ENCODE assay signal across 35 cellular contexts in the genomic region with DNA sequence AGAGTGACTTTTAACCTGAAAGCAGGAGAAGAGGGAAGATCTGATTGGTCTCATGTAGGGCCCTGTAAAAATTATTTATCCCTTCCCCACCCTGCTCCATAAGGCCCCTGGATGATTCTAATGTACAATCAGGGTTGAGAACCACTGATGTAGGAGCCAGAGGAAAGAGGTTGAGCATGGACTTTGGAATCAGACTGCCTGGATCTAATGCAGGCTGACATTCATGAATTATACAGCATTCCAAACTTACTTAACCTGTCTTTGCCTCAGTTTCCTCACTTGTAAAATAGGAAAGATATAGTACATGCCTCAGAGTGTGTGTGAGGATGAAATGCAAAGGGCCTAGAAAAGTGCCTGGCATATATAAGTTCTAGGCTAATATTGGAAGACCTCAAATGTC.
"Had no signal": no experiment of that assay in that cellular context is flagged by ENCODE, and none has a peak within 500 bp of the region (broad histone marks: within the 10 kb centered on the region; RNA-seq: fewer than 3 reads in every experiment).

No MANE protein-coding gene starts in this region.

- H3K4me3 Mint-ChIP-seq: activated CD4-positive, alpha-beta memory T cell treated with anti-CD3 and anti-CD28 coated beads for 36 hours; activated CD4-positive, alpha-beta T cell treated with anti-CD3 and anti-CD28 coated beads, Interleukin-2, amount 10 ng/mL, durations not matched to agents 24 days and 14 days; activated CD8-positive, alpha-beta T cell treated with anti-CD3 and anti-CD28 coated beads for 36 hours; activated naive CD4-positive, alpha-beta T cell treated with anti-CD3 and anti-CD28 coated beads, Interleukin-2, amount 10 ng/mL, durations not matched to agents 7 days and 5 days; activated naive CD4-positive, alpha-beta T cell treated with anti-CD3 and anti-CD28 coated beads, Interleukin-2, amount 50 U/mL, for 24 hours; activated naive CD8-positive, alpha-beta T cell; activated naive CD8-positive, alpha-beta T cell treated with anti-CD3 and anti-CD28 coated beads, Interleukin-2, amount 10 ng/mL, durations not matched to agents 7 days and 5 days; activated naive CD8-positive, alpha-beta T cell treated with anti-CD3 and anti-CD28 coated beads, Interleukin-2, amount 50 U/mL, for 24 hours; activated T-cell treated with anti-CD3 and anti-CD28 coated beads, Interleukin-2, amount 50 U/mL, for 24 hours; brain; central memory CD8-positive, alpha-beta T cell; T-helper 1 cell treated with Interleukin-12 subunit alpha and Interleukin-12 subunit beta and Interleukin-4 antibody, amounts not matched to agents 30 μg/mL and 1 μg/mL, for 36 hours; T-helper 2 cell treated with Interferon-gamma antibody and Interleukin-4, amounts not matched to agents 5 μg/mL and 100 μg/mL, for 36 hours; WTC11 had no signal

- H3K27ac Mint-ChIP-seq: activated CD4-positive, alpha-beta memory T cell treated with anti-CD3 and anti-CD28 coated beads for 36 hours; activated CD4-positive, alpha-beta T cell treated with anti-CD3 and anti-CD28 coated beads, Interleukin-2, amount 10 ng/mL, durations not matched to agents 24 days and 14 days; activated CD8-positive, alpha-beta T cell treated with anti-CD3 and anti-CD28 coated beads for 36 hours; activated naive CD4-positive, alpha-beta T cell treated with anti-CD3 and anti-CD28 coated beads, Interleukin-2, amount 10 ng/mL, durations not matched to agents 7 days and 5 days; activated naive CD8-positive, alpha-beta T cell; activated naive CD8-positive, alpha-beta T cell treated with anti-CD3 and anti-CD28 coated beads, Interleukin-2, amount 10 ng/mL, durations not matched to agents 7 days and 5 days; activated naive CD8-positive, alpha-beta T cell treated with anti-CD3 and anti-CD28 coated beads, Interleukin-2, amount 50 U/mL, for 24 hours; activated T-cell treated with anti-CD3 and anti-CD28 coated beads, Interleukin-2, amount 50 U/mL, for 24 hours; activated T-helper 2 cell treated with anti-CD3 and anti-CD28 coated beads, Interferon-gamma antibody, Interleukin-2, Interleukin-4, amounts not matched to agents 10 μg/mL and 5 μg/mL and 100 μg/mL, durations not matched to agents 14 hours and 24 hours and 36 hours; brain; T-helper 1 cell treated with Interleukin-12 subunit alpha and Interleukin-12 subunit beta and Interleukin-4 antibody, amounts not matched to agents 30 μg/mL and 1 μg/mL, for 36 hours; T-helper 2 cell treated with Interferon-gamma antibody and Interleukin-4, amounts not matched to agents 5 μg/mL and 100 μg/mL, for 36 hours; WTC11 had no signal

- H3K36me3 Mint-ChIP-seq: activated CD4-positive, alpha-beta memory T cell treated with anti-CD3 and anti-CD28 coated beads for 36 hours; activated naive CD4-positive, alpha-beta T cell treated with anti-CD3 and anti-CD28 coated beads, Interleukin-2, amount 50 U/mL, for 24 hours; activated naive CD8-positive, alpha-beta T cell; brain; WTC11 had no signal

- ATAC-seq: activated CD8-positive, alpha-beta T cell treated with anti-CD3 and anti-CD28 coated beads for 36 hours; activated naive CD8-positive, alpha-beta T cell treated with anti-CD3 and anti-CD28 coated beads, Interleukin-2, amount 50 U/mL, for 24 hours; WTC11 had no signal

- H3K9me3 Mint-ChIP-seq: activated CD4-positive, alpha-beta memory T cell treated with anti-CD3 and anti-CD28 coated beads for 36 hours; activated CD4-positive, alpha-beta T cell treated with anti-CD3 and anti-CD28 coated beads, Interleukin-2, amount 10 ng/mL, durations not matched to agents 24 days and 14 days; activated CD8-positive, alpha-beta T cell treated with anti-CD3 and anti-CD28 coated beads for 36 hours; activated naive CD4-positive, alpha-beta T cell treated with anti-CD3 and anti-CD28 coated beads, Interleukin-2, amount 10 ng/mL, durations not matched to agents 7 days and 5 days; activated naive CD4-positive, alpha-beta T cell treated with anti-CD3 and anti-CD28 coated beads, Interleukin-2, amount 50 U/mL, for 24 hours; activated naive CD8-positive, alpha-beta T cell treated with anti-CD3 and anti-CD28 coated beads, Interleukin-2, amount 10 ng/mL, durations not matched to agents 7 days and 5 days; activated naive CD8-positive, alpha-beta T cell treated with anti-CD3 and anti-CD28 coated beads, Interleukin-2, amount 50 U/mL, for 24 hours; activated T-cell treated with anti-CD3 and anti-CD28 coated beads, Interleukin-2, amount 50 U/mL, for 24 hours; activated T-helper 2 cell treated with anti-CD3 and anti-CD28 coated beads, Interferon-gamma antibody, Interleukin-2, Interleukin-4, amounts not matched to agents 10 μg/mL and 5 μg/mL and 100 μg/mL, durations not matched to agents 14 hours and 24 hours and 36 hours; brain; central memory CD8-positive, alpha-beta T cell; T-helper 1 cell treated with Interleukin-12 subunit alpha and Interleukin-12 subunit beta and Interleukin-4 antibody, amounts not matched to agents 30 μg/mL and 1 μg/mL, for 36 hours; T-helper 2 cell treated with Interferon-gamma antibody and Interleukin-4, amounts not matched to agents 5 μg/mL and 100 μg/mL, for 36 hours; WTC11 had no signal

- H3K27ac ChIP-seq: ascending aorta, cardiac muscle cell, WERI-Rb-1 had no signal

- FAIRE-seq: bronchial epithelial cell had no signal

- H3K9me3 ChIP-seq: ascending aorta had no signal

- H3K27me3 ChIP-seq: ascending aorta, cardiac muscle cell had no signal

- H3K27me3 Mint-ChIP-seq: activated CD4-positive, alpha-beta memory T cell treated with anti-CD3 and anti-CD28 coated beads for 36 hours; activated CD4-positive, alpha-beta T cell treated with anti-CD3 and anti-CD28 coated beads, Interleukin-2, amount 10 ng/mL, durations not matched to agents 24 days and 14 days; activated CD8-positive, alpha-beta T cell treated with anti-CD3 and anti-CD28 coated beads for 36 hours; activated naive CD4-positive, alpha-beta T cell treated with anti-CD3 and anti-CD28 coated beads, Interleukin-2, amount 10 ng/mL, durations not matched to agents 7 days and 5 days; activated naive CD4-positive, alpha-beta T cell treated with anti-CD3 and anti-CD28 coated beads, Interleukin-2, amount 50 U/mL, for 24 hours; activated naive CD8-positive, alpha-beta T cell; activated naive CD8-positive, alpha-beta T cell treated with anti-CD3 and anti-CD28 coated beads, Interleukin-2, amount 10 ng/mL, durations not matched to agents 7 days and 5 days; activated naive CD8-positive, alpha-beta T cell treated with anti-CD3 and anti-CD28 coated beads, Interleukin-2, amount 50 U/mL, for 24 hours; activated T-cell treated with anti-CD3 and anti-CD28 coated beads, Interleukin-2, amount 50 U/mL, for 24 hours; central memory CD8-positive, alpha-beta T cell had no signal

- H3K4me1 ChIP-seq: ascending aorta had no signal

- H3K4me3 ChIP-seq: ascending aorta, cardiac muscle cell had no signal

- DNase-seq: activated CD4-positive, alpha-beta memory T cell treated with anti-CD3 and anti-CD28 coated beads for 36 hours; activated CD4-positive, alpha-beta T cell treated with anti-CD3 and anti-CD28 coated beads for 4 hours; activated CD4-positive, alpha-beta T cell treated with anti-CD3 and anti-CD28 coated beads, Interleukin-2, amount 10 ng/mL, durations not matched to agents 24 days and 14 days; activated CD4-positive, alpha-beta T cell treated with anti-CD3 and anti-CD28 coated beads, Interleukin-2, amount 50 U/mL, for 1 hour; activated CD4-positive, alpha-beta T cell treated with anti-CD3 and anti-CD28 coated beads, Interleukin-2, amount 50 U/mL, for 4 hours; activated CD4-positive, CD25-positive, alpha-beta regulatory T cell treated with anti-CD3 and anti-CD28 coated beads, Interleukin-2, amount 50 U/mL, for 72 hours; activated CD8-positive, alpha-beta memory T cell treated with anti-CD3 and anti-CD28 coated beads, Interleukin-2, amount 50 U/mL, for 4 hours; activated CD8-positive, alpha-beta T cell treated with anti-CD3 and anti-CD28 coated beads for 36 hours; activated effector memory CD4-positive, alpha-beta T cell treated with Interleukin-2 at 50 U/mL for 16 hours; activated gamma-delta T cell; activated naive CD4-positive, alpha-beta T cell treated with anti-CD3 and anti-CD28 coated beads, Interleukin-2, amount 10 ng/mL, durations not matched to agents 7 days and 5 days; activated naive CD4-positive, alpha-beta T cell treated with Interleukin-2 at 50 U/mL for 16 hours; activated naive CD8-positive, alpha-beta T cell treated with anti-CD3 and anti-CD28 coated beads, Interleukin-2, amount 10 ng/mL, durations not matched to agents 7 days and 5 days; activated naive CD8-positive, alpha-beta T cell treated with anti-CD3 and anti-CD28 coated beads, Interleukin-2, amount 50 U/mL, for 24 hours; activated T-cell treated with anti-CD3 and anti-CD28 coated beads, Interleukin-2, amount 50 U/mL, for 24 hours; activated T-cell treated with anti-CD3 and anti-CD28 coated beads, Interleukin-2, amount 50 U/mL, for 48 hours; amygdala; anterior cingulate cortex; caudate nucleus; SW 1271; T-helper 1 cell; T-helper 2 cell; T-helper 9 cell; WERI-Rb-1 had no signal

- H3K36me3 ChIP-seq: ascending aorta, cardiac muscle cell, WERI-Rb-1 had no signal
